Comparison of ENCODE assay signal across 8 cellular contexts in genomic region chr6:121436966-121437756, GRCh38. TPM values are rescaled to one million over a fixed set of nuclear protein-coding genes. Genes with fewer than 3 reads are reported as not detected.
DNase-seq lines count a peak whose midpoint lies in the region; ATAC-seq lines count a peak whose summit lies in the region.

No MANE protein-coding gene starts in this region.

- DNase-seq in ELF-1 (ENCODE audit: low read depth, low spot score) (peak; percentile 75), RPMI7951 (ENCODE audit: low read depth) (peak; percentile 42), left kidney (ENCODE audit: low read depth, low spot score) (peak; percentile 91), NCI-H1417 treated with DMSO at 0.1 percent for 48 hours (lab: John Stamatoyannopoulos, UW) (no peak)
- DNase-seq in stimulated activated CD8-positive, alpha-beta memory T cell treated with anti-CD3 and anti-CD28 coated beads, Interleukin-4, amount 100 ng/mL, for 24 hours (ENCODE audit: low read depth) = peak; percentile 3

- ATAC-seq in HG03095 (IDR thresholded peaks at IDR 0.05; ENCODE audit: unreplicated experiment) = no peak
- no peak for ATAC-seq in HG03196 (IDR thresholded peaks at IDR 0.05; ENCODE audit: unreplicated experiment)

- H3K27ac ChIP-seq in cingulate gyrus (ENCODE audit: low read depth, low read length) = peak overlapping the region; percentile 85

RNA-seq across cellular contexts. Expression of gene GJA1, which starts 1.7 kb away (rescaled TPM):
- 15.2 and 20.7 TPM in 2 replicates for total RNA-seq in RPMI7951 (2014; rRNA removed; shearing (Covaris generic))
